1 cellular context compared by ENCODE assay signal in genomic region chr1:9718006-9718680, GRCh38.
TF ChIP-seq lines count a peak whose summit lies in the region.

No MANE protein-coding gene starts in this region.

TF ChIP-seq in HepG2, 621 proteins besides CTCF, POLR2A, EP300 and RAD21 (continued from another document):
- TF ChIP-seq GRHL1 (CRISPR knock-in tag; conservative IDR thresholded peaks at IDR 0.05) (no peak), SMARCE1 (IDR thresholded peaks at IDR 0.05; ENCODE audit: borderline replicate concordance) (no peak), TCF7 (IDR thresholded peaks at IDR 0.05; ENCODE audit: low read depth) (no peak), GLMP (CRISPR knock-in tag; IDR thresholded peaks at IDR 0.05; ENCODE audit: borderline replicate concordance) (no peak), MXD4 (CRISPR knock-in tag; IDR thresholded peaks at IDR 0.05) (no peak), ZBED4 (CRISPR knock-in tag; IDR thresholded peaks at IDR 0.05; ENCODE audit: borderline replicate concordance) (no peak), FOXA1 (IDR thresholded peaks at IDR 0.05) (no peak), FOXA1 (CRISPR knock-in tag; IDR thresholded peaks at IDR 0.05) (no peak), GZF1 (CRISPR knock-in tag; IDR thresholded peaks at IDR 0.05) (no peak), JDP2 (CRISPR knock-in tag; IDR thresholded peaks at IDR 0.05; ENCODE audit: borderline replicate concordance) (no peak; the same call in 1 of the 2 replicates), ZNF281 (CRISPR knock-in tag; IDR thresholded peaks at IDR 0.05; ENCODE audit: borderline replicate concordance) (no peak), U2AF1 (optimal IDR thresholded peaks at IDR 0.05; ENCODE audit: low read depth, low read length) (no peak), ATF1 (CRISPR knock-in tag; IDR thresholded peaks at IDR 0.05) (no peak), ZNF468 (CRISPR knock-in tag; IDR thresholded peaks at IDR 0.05) (no peak), ZNF790 (CRISPR knock-in tag; IDR thresholded peaks at IDR 0.05; ENCODE audit: borderline replicate concordance) (no peak), CSRNP1 (CRISPR knock-in tag; IDR thresholded peaks at IDR 0.05) (0 out of 2 replicates have a peak, but pooled peaks have one; percentile 57), KDM2A (CRISPR knock-in tag; IDR thresholded peaks at IDR 0.05; ENCODE audit: borderline replicate concordance, low read depth) (no peak), NR2C2 (CRISPR knock-in tag; IDR thresholded peaks at IDR 0.05; ENCODE audit: borderline replicate concordance) (no peak), ZBTB3 (CRISPR knock-in tag; IDR thresholded peaks at IDR 0.05; ENCODE audit: borderline replicate concordance, low read depth) (no peak), ZNF274 (CRISPR knock-in tag; IDR thresholded peaks at IDR 0.05) (no peak), ZNF777 (CRISPR knock-in tag; IDR thresholded peaks at IDR 0.05) (0 out of 2 replicates have a peak, but pooled peaks have one; percentile 12), MIER2 (CRISPR knock-in tag; IDR thresholded peaks at IDR 0.05) (no peak), MAFK (conservative IDR thresholded peaks at IDR 0.05 in 1 of 2, IDR thresholded peaks at IDR 0.05 in 1 of 2; ENCODE audit: low read length in 2 of 2) (no peak), NFATC3 (CRISPR knock-in tag; IDR thresholded peaks at IDR 0.05) (no peak), PCBP2 (optimal IDR thresholded peaks at IDR 0.05; ENCODE audit: low read depth, low read length, poor library complexity, severe bottlenecking) (no peak), TERF1 (CRISPR knock-in tag; IDR thresholded peaks at IDR 0.05) (no peak), CEBPZ (IDR thresholded peaks at IDR 0.05; ENCODE audit: low read length) (no peak), MAZ (IDR thresholded peaks at IDR 0.05; ENCODE audit: borderline replicate concordance, low read depth, low read length) (no peak), MAZ (CRISPR knock-in tag; IDR thresholded peaks at IDR 0.05; ENCODE audit: low read depth) (no peak), RNF219 (CRISPR knock-in tag; IDR thresholded peaks at IDR 0.05) (no peak), BCL3 (CRISPR knock-in tag; IDR thresholded peaks at IDR 0.05) (no peak; the same call in 1 of the 2 replicates), CREB3 (CRISPR knock-in tag; IDR thresholded peaks at IDR 0.05) (peak; percentile 12; the same call in 1 of the 2 replicates), ZNF180 (CRISPR knock-in tag; IDR thresholded peaks at IDR 0.05; ENCODE audit: borderline replicate concordance, low read depth) (no peak), ZNF138 (CRISPR knock-in tag; IDR thresholded peaks at IDR 0.05; ENCODE audit: low read depth) (no peak), SP140L (CRISPR knock-in tag; IDR thresholded peaks at IDR 0.05; ENCODE audit: borderline replicate concordance) (no peak), MTA3 (CRISPR knock-in tag; IDR thresholded peaks at IDR 0.05) (no peak), ZNF160 (CRISPR knock-in tag; IDR thresholded peaks at IDR 0.05) (0 out of 2 replicates have a peak, but pooled peaks have one; percentile 8), CCAR2 (optimal IDR thresholded peaks at IDR 0.05; ENCODE audit: low read depth, low read length) (no peak), ZNF569 (CRISPR knock-in tag; IDR thresholded peaks at IDR 0.05; ENCODE audit: borderline replicate concordance) (no peak)
